In the genomic region with DNA sequence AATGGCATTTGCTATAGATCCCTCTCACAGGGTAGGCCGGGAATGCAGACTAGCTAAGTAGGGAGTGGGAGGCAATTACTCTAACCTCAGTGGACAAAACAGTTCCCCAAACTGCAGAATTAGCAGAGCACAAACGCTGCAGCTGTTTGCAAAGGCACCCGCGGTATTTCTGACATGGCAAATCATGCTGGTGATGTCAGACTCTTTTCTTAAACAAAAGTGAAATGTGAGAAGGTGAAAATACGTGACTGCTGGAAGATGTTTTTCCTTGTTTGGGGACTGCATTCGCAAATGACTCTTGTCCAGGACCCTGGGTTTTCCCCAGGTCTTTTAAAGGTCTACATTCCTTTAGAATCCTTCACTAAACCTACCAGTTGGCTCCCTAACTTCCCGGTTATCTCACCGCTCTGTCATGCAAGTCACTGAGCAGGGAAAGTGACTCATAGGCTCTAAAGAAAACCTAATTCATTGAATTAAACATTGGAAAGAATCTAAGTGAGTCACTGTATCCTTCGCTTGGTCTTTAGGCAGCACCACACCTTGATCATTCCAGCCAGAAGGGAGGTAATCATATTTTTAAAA, we compare ENCODE assay signal across 1 cellular context.
TF ChIP-seq lines count a peak whose summit lies in the region.

No MANE protein-coding gene starts in this region.

TF ChIP-seq in neural cell, 6 proteins besides CTCF, POLR2A, EP300 and RAD21:
- TF ChIP-seq, protein P1, sequence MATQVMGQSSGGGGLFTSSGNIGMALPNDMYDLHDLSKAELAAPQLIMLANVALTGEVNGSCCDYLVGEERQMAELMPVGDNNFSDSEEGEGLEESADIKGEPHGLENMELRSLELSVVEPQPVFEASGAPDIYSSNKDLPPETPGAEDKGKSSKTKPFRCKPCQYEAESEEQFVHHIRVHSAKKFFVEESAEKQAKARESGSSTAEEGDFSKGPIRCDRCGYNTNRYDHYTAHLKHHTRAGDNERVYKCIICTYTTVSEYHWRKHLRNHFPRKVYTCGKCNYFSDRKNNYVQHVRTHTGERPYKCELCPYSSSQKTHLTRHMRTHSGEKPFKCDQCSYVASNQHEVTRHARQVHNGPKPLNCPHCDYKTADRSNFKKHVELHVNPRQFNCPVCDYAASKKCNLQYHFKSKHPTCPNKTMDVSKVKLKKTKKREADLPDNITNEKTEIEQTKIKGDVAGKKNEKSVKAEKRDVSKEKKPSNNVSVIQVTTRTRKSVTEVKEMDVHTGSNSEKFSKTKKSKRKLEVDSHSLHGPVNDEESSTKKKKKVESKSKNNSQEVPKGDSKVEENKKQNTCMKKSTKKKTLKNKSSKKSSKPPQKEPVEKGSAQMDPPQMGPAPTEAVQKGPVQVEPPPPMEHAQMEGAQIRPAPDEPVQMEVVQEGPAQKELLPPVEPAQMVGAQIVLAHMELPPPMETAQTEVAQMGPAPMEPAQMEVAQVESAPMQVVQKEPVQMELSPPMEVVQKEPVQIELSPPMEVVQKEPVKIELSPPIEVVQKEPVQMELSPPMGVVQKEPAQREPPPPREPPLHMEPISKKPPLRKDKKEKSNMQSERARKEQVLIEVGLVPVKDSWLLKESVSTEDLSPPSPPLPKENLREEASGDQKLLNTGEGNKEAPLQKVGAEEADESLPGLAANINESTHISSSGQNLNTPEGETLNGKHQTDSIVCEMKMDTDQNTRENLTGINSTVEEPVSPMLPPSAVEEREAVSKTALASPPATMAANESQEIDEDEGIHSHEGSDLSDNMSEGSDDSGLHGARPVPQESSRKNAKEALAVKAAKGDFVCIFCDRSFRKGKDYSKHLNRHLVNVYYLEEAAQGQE (IDR thresholded peaks at IDR 0.05; ENCODE audit: borderline replicate concordance) = no peak
- TF ChIP-seq EZH2 (IDR thresholded peaks at IDR 0.05; ENCODE audit: borderline replicate concordance, insufficient read depth, low read length, poor library complexity, severe bottlenecking) (no peak), TAF1 (IDR thresholded peaks at IDR 0.05; ENCODE audit: low read depth) (no peak), SMC3 (conservative IDR thresholded peaks at IDR 0.05; ENCODE audit: poor library complexity) (no peak), POLR2AphosphoS5 (IDR thresholded peaks at IDR 0.05) (no peak), MXI1 (conservative IDR thresholded peaks at IDR 0.05; ENCODE audit: poor library complexity, severe bottlenecking) (no peak)
